ENCODE assay signal across 8 cellular contexts in the genomic region with DNA sequence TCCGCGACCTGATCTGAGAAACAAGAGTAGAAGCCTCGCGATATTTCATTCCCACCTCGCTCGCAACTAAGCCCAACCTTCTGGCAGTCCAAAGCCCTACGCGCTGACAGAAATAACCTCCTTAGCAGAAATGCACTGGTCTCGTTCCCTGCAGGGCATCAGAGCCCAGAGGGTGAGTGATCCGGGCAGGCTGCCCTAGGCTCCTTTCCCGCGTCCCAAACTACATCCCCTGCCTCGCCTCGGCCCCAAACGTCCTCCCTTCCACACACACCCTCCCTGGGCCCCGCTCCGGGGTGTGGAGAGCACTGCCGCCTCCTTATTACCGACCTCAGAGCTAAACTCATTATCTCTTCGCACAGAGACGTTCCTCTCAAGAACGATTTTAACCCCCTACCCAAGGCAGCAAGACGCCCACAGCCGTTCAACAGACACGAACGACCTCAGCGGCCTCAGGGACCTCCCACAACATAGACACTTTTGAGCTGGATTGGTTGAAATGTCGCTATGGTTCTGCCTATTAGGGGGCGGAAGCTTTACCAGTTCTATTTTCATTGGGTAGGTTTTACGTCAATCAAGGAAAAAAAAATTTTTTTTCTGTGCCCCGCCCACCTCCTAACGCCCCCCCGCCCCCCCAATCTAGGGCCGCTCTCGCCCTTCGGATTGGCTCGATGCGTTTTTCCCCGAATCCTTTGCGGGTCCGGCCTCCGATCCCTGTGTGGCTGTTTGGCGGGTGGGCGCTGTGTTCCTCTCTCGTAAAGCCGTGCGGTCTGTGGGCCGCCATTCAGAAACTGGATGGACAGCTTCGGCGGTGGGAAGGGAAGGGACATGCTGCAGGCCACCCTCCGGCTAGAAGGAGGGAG. TPM values are rescaled to one million over a fixed set of nuclear protein-coding genes. Genes with fewer than 3 reads are reported as not detected.
DNase-seq lines count a peak whose midpoint lies in the region; ATAC-seq, FAIRE-seq and TF ChIP-seq lines count a peak whose summit lies in the region.

A gene (minus strand): TSS at position 439 of the 860 bp plus-strand sequence. CDS start 95 bp downstream, at position 344.

- H3K4me3 Mint-ChIP-seq in type B pancreatic cell: no peak within 1 kb of the TSS

- no peaks in the 10 kb centered on the region for H3K27me3 ChIP-seq in adrenal gland

- 0 to 1% (median 0%) methylated on average over 21 to 51 of the region's 51 CpGs for WGBS in adrenal gland, 4 donors

- peak; percentile 97 for ATAC-seq in HG02840 (IDR thresholded peaks at IDR 0.05; ENCODE audit: low FRiP score, unreplicated experiment)

- no peaks in the 10 kb centered on the region for H3K27me3 Mint-ChIP-seq in type B pancreatic cell

- no peaks in the 10 kb centered on the region for H3K9me3 ChIP-seq in adrenal gland (replicated peaks in 1 of 3)

- DNase-seq in GM12892 (ENCODE audit: insufficient read length) (peak; percentile 52), NCI-H1436 (lab: John Stamatoyannopoulos, UW) (peak; percentile 96), T follicular helper cell (ENCODE audit: low read depth) (peak; percentile 85), adrenal gland (peak; percentile 90 to 97 (median 95)), cardiac septum (ENCODE audit: low spot score) (peak; percentile 95), pons (ENCODE audit: low spot score) (peak; percentile 99), type B pancreatic cell (ENCODE audit: extremely low spot score, unreplicated experiment) (peak; percentile 94)

- TF ChIP-seq POLR2A in GM12892 (IDR thresholded peaks at IDR 0.05; ENCODE audit: low read depth, low read length): peak; percentile 94
- peak; percentile 89 to 95 for TF ChIP-seq POLR2A in adrenal gland (IDR thresholded peaks at IDR 0.05)

- H3K4me1 ChIP-seq in adrenal gland (replicated peaks in 1 of 2): peaks cover 0 to 36% of the 10 kb centered on the region in 2 donors

- no peak within 1 kb of the TSS for H3K27ac Mint-ChIP-seq in type B pancreatic cell

- H3K9me3 Mint-ChIP-seq in type B pancreatic cell: no peaks in the 10 kb centered on the region

- H3K36me3 ChIP-seq in adrenal gland (replicated peaks in 1 of 2): no peaks in the 10 kb centered on the region

- no peak for TF ChIP-seq CTCF in adrenal gland (IDR thresholded peaks at IDR 0.05)
- TF ChIP-seq CTCF in type B pancreatic cell (conservative IDR thresholded peaks at IDR 0.05): no peak

- intact Hi-C loops in adrenal gland (cut with DNase I) (no loop called here), cardiac septum (cut with DNase I) (loop anchor here (2.0 to 5.0 kb wide), 2 partner anchors 63 to 119 kb away; a partner anchor contains a TSS)

- H3K27ac ChIP-seq in adrenal gland: peak within 1 kb of the TSS; percentile 92 to 99 (median 93)

- peak within 1 kb of the TSS; percentile 76 to 98 (median 82) for H3K4me3 ChIP-seq in adrenal gland

- peak; percentile 98 for FAIRE-seq in GM12892 (lab: Jason Lieb, UNC)

- H3K4me1 Mint-ChIP-seq in type B pancreatic cell (ENCODE audit: unreplicated experiment): peaks cover 11% of the 10 kb centered on the region

- H3K36me3 Mint-ChIP-seq in type B pancreatic cell: peaks cover 13% of the 10 kb centered on the region

RNA-seq across cellular contexts. Expression of the gene that starts here (rescaled TPM):
- polyA plus RNA-seq in GM12892 (2012; ENCODE audit: missing spikeins): 65.5 TPM
- total RNA-seq in adrenal gland (10 to 100 TPM in 6 of 8 donors, 1 to 10 TPM in 2; 5.0 to 28.9 (median 18.6) TPM), cardiac septum (16.0 TPM), type B pancreatic cell (ENCODE audit: low replicate concordance) (27.6 and 37.5 TPM in 2 replicates)
- polyA plus RNA-seq in adrenal gland: 10 to 100 TPM; 20.4 to 59.2 (median 29.9) TPM

Comparison
In these comparisons a context has a peak if more than half of its experiments do, and no peak if none do; other contexts are left out.
1. Peak in every context shown above with its lines: DNase-seq, ATAC-seq, H3K4me3 ChIP-seq and H3K27ac ChIP-seq.